ENCODE assay signal across 8 cellular contexts in genomic region chr12:117063162-117063911, GRCh38. TPM values are rescaled to one million over a fixed set of nuclear protein-coding genes. Genes with fewer than 3 reads are reported as not detected.
DNase-seq lines count a peak whose midpoint lies in the region; FAIRE-seq and TF ChIP-seq lines count a peak whose summit lies in the region.

No MANE protein-coding gene starts in this region.

- TF ChIP-seq CTCF in NB4 (IDR thresholded peaks at IDR 0.05; ENCODE audit: low read depth, low read length) (no peak), colonic mucosa (IDR thresholded peaks at IDR 0.05) (no peak), kidney (IDR thresholded peaks at IDR 0.05; ENCODE audit: borderline replicate concordance, extremely low read depth, insufficient read depth) (no peak), uterus (IDR thresholded peaks at IDR 0.05) (no peak)

- H3K27me3 ChIP-seq in colonic mucosa: no peaks in the 10 kb centered on the region
- no peaks in the 10 kb centered on the region for H3K27me3 ChIP-seq in uterus

- FAIRE-seq in kidney (lab: Jason Lieb, UNC): no peak

- TF ChIP-seq POLR2A in NB4 (IDR thresholded peaks at IDR 0.05; ENCODE audit: extremely low read depth, insufficient read length) (no peak), uterus (IDR thresholded peaks at IDR 0.05) (no peak)

- H3K9ac ChIP-seq in colonic mucosa (ENCODE audit: low read depth in 2 of 2, low read length in 2 of 2): no peak overlapping the region
- H3K9ac ChIP-seq in kidney (ENCODE audit: low read length in 2 of 2): no peak overlapping the region

- H3K4me3 ChIP-seq in NB4 (ENCODE audit: low read depth, low read length): no peak overlapping the region
- H3K4me3 ChIP-seq in colonic mucosa: no peak overlapping the region
- H3K4me3 ChIP-seq in kidney (ENCODE audit: low read length in 2 of 2): no peak overlapping the region
- H3K4me3 ChIP-seq in uterus: no peak overlapping the region

- H3K9me3 ChIP-seq in colonic mucosa: no peaks in the 10 kb centered on the region
- no peaks in the 10 kb centered on the region for H3K9me3 ChIP-seq in kidney (ENCODE audit: control insufficient read depth in 1 of 2, low read length in 2 of 2)
- no peaks in the 10 kb centered on the region for H3K9me3 ChIP-seq in uterus

- intact Hi-C loops in colonic mucosa (cut with DNase I) (no loop called here), kidney (cut with DNase I) (no loop called here), uterus (cut with DNase I; ENCODE audit: low total_unique reads) (no loop called here)

- H3K27ac ChIP-seq in colonic mucosa (no peak overlapping the region), kidney (ENCODE audit: low read depth in 2 of 2, low read length in 2 of 2) (no peak overlapping the region), uterus (no peak overlapping the region)

- H3K36me3 ChIP-seq in colonic mucosa: no peaks in the 10 kb centered on the region
- no peaks in the 10 kb centered on the region for H3K36me3 ChIP-seq in kidney (ENCODE audit: control insufficient read depth in 1 of 2, insufficient read depth in 2 of 2, low read length in 2 of 2)
- H3K36me3 ChIP-seq in uterus: no peaks in the 10 kb centered on the region

- H3K4me1 ChIP-seq in colonic mucosa (no peaks in the 10 kb centered on the region), kidney (ENCODE audit: control insufficient read depth in 1 of 2, insufficient read depth in 1 of 2, low read depth in 1 of 2, low read length in 2 of 2) (peaks cover 0 to 3% of the 10 kb centered on the region in 2 donors), uterus (no peaks in the 10 kb centered on the region)

- DNase-seq in activated T-cell treated with anti-CD3 and anti-CD28 coated beads for 24 hours (ENCODE audit: low read depth) (peak; percentile 9), activated T-cell treated with anti-CD3 and anti-CD28 coated beads for 4 hours (no peak), NB4 (ENCODE audit: low read depth) (peak; percentile 100), colonic mucosa (peak; percentile 31), kidney (no peak), NCI-H2029 (lab: John Stamatoyannopoulos, UW) (no peak), uterus (no peak)
- peak; percentile 2 for DNase-seq in stimulated activated CD4-positive, alpha-beta T cell treated with anti-CD3 and anti-CD28 coated beads, Interleukin-4, amount 100 ng/mL, for 48 hours (ENCODE audit: low read depth in 2 of 2)

RNA-seq across cellular contexts. Expression of gene TESC, which starts 35.9 kb away (rescaled TPM):
- total RNA-seq in colonic mucosa: 1 to 10 TPM; 1.3 to 4.0 TPM
- 92.6 TPM for total RNA-seq in kidney
- polyA plus RNA-seq in kidney (ENCODE audit: insufficient read depth, low read depth, low replicate concordance): 19.1 TPM
- 10 to 100 TPM in 1 of 4 donors, 1 to 10 TPM in 2, under 1 TPM in 1; 0.77 to 29.4 (median 8.0) TPM for total RNA-seq in uterus

Comparison
In these comparisons a context has a peak if more than half of its experiments do, and no peak if none do; other contexts are left out.
1. DNase-seq: peak in activated T-cell treated with anti-CD3 and anti-CD28 coated beads for 24 hours (single experiment), NB4 (single experiment), colonic mucosa (single experiment) and stimulated activated CD4-positive, alpha-beta T cell treated with anti-CD3 and anti-CD28 coated beads, Interleukin-4, amount 100 ng/mL, for 48 hours (2 of 2); none in activated T-cell treated with anti-CD3 and anti-CD28 coated beads for 4 hours (single experiment), kidney (single experiment), NCI-H2029 (single experiment) and uterus (0 of 2).